Comparison of ENCODE assay signal across 1 cellular context in genomic region chr22:49724030-49724892, GRCh38.
TF ChIP-seq lines count a peak whose summit lies in the region.

No MANE protein-coding gene starts in this region.

TF ChIP-seq in K562, 482 proteins besides CTCF, POLR2A, EP300 and RAD21 (continued from another document):
- TF ChIP-seq, protein P1, sequence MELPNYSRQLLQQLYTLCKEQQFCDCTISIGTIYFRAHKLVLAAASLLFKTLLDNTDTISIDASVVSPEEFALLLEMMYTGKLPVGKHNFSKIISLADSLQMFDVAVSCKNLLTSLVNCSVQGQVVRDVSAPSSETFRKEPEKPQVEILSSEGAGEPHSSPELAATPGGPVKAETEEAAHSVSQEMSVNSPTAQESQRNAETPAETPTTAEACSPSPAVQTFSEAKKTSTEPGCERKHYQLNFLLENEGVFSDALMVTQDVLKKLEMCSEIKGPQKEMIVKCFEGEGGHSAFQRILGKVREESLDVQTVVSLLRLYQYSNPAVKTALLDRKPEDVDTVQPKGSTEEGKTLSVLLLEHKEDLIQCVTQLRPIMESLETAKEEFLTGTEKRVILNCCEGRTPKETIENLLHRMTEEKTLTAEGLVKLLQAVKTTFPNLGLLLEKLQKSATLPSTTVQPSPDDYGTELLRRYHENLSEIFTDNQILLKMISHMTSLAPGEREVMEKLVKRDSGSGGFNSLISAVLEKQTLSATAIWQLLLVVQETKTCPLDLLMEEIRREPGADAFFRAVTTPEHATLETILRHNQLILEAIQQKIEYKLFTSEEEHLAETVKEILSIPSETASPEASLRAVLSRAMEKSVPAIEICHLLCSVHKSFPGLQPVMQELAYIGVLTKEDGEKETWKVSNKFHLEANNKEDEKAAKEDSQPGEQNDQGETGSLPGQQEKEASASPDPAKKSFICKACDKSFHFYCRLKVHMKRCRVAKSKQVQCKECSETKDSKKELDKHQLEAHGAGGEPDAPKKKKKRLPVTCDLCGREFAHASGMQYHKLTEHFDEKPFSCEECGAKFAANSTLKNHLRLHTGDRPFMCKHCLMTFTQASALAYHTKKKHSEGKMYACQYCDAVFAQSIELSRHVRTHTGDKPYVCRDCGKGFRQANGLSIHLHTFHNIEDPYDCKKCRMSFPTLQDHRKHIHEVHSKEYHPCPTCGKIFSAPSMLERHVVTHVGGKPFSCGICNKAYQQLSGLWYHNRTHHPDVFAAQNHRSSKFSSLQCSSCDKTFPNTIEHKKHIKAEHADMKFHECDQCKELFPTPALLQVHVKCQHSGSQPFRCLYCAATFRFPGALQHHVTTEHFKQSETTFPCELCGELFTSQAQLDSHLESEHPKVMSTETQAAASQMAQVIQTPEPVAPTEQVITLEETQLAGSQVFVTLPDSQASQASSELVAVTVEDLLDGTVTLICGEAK (IDR thresholded peaks at IDR 0.05), result peak; percentile 57
- TF ChIP-seq, protein P1 (CRISPR knock-in tag; IDR thresholded peaks at IDR 0.05), result no peak
- TF ChIP-seq ZNF766 (CRISPR knock-in tag; conservative IDR thresholded peaks at IDR 0.05), result no peak
- TF ChIP-seq SUPT5H (IDR thresholded peaks at IDR 0.05), result no peak
- TF ChIP-seq POLR2AphosphoS2 (IDR thresholded peaks at IDR 0.05; ENCODE audit: low read length), result no peak
- TF ChIP-seq SMAD3 (CRISPR knock-in tag; conservative IDR thresholded peaks at IDR 0.05), result no peak
- peak; percentile 10 for TF ChIP-seq PHF20 (IDR thresholded peaks at IDR 0.05; ENCODE audit: partially characterized antibody)
- no peak for TF ChIP-seq MCM5 (IDR thresholded peaks at IDR 0.05; ENCODE audit: low read depth)
- TF ChIP-seq ETV6 (IDR thresholded peaks at IDR 0.05; ENCODE audit: borderline replicate concordance in 1 of 2, low read depth in 2 of 2, low read length in 1 of 2), result 0 out of 4 replicates have a peak, but pooled peaks of 1 of the 2 experiments have one; percentile 20
- TF ChIP-seq ETV6 (CRISPR knock-in tag; IDR thresholded peaks at IDR 0.05; ENCODE audit: borderline replicate concordance), result no peak
- TF ChIP-seq, protein P2, sequence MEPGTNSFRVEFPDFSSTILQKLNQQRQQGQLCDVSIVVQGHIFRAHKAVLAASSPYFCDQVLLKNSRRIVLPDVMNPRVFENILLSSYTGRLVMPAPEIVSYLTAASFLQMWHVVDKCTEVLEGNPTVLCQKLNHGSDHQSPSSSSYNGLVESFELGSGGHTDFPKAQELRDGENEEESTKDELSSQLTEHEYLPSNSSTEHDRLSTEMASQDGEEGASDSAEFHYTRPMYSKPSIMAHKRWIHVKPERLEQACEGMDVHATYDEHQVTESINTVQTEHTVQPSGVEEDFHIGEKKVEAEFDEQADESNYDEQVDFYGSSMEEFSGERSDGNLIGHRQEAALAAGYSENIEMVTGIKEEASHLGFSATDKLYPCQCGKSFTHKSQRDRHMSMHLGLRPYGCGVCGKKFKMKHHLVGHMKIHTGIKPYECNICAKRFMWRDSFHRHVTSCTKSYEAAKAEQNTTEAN (CRISPR knock-in tag; IDR thresholded peaks at IDR 0.05), result no peak
- TF ChIP-seq ZNF134 (CRISPR knock-in tag; conservative IDR thresholded peaks at IDR 0.05), result no peak
- TF ChIP-seq ELF1 (tag; IDR thresholded peaks at IDR 0.05), result peak; percentile 77
- 0 out of 6 replicates have a peak, but pooled peaks of 1 of the 3 experiments have one; percentile 22 for TF ChIP-seq ZBTB11 (CRISPR knock-in tag; IDR thresholded peaks at IDR 0.05)
TF ChIP-seq in K562: peak in this region for 7.
